ENCODE assay signal across 7 cellular contexts in the genomic region with DNA sequence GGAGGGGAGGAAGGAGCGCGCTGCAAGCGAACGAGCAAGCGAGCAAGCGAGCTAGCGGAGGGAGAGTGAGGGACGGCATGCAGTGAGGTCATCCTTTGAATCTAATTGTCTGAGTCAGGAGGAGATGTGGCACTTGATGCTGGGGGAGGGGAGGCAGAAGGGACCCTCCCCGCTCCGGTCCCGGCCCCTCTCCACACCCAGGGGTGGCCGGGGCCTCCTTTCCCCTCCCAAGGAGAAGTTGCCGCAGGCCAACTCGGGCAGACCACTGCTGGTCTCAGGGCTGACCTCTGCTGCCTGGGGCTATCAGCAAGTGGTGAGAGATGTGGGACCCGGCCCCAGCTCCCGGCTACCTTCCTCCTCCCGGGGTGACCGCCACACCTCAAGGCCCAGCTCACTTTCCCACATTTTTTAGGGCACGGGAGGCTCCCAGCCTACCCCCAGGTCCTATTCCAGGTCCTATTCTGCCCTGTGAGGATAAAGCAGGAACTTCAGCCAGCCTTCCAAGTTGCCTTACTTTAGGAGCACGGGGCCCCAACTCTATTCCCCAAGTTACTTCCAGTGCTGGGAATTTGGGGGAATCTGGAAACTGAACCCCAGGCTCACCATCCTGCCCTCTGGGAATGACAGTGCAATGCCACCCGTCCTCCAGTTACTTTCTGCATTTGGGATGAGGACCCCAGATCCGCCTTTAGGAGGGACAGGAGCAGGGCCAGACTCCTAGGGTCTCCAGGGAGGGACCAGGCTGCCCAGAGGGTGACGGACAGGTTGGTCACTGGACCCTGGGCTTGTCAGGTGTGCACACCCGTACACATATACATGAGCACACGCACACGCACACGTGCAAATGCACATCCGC. TPM values are rescaled to one million over a fixed set of nuclear protein-coding genes. Genes with fewer than 3 reads are reported as not detected.
DNase-seq lines count a peak whose midpoint lies in the region; ATAC-seq, FAIRE-seq and TF ChIP-seq lines count a peak whose summit lies in the region.

No MANE protein-coding gene starts in this region.

- H3K9me3 ChIP-seq in HUES48 (ENCODE audit: control insufficient read depth, insufficient read depth, low read length) (no peaks in the 10 kb centered on the region), hepatocyte (ENCODE audit: low read depth) (no peaks in the 10 kb centered on the region), smooth muscle cell (replicated peaks; ENCODE audit: low read depth) (no peaks in the 10 kb centered on the region)

- no peaks in the 10 kb centered on the region for H3K36me3 ChIP-seq in HUES48 (ENCODE audit: control insufficient read depth, insufficient read depth, low read length)
- no peaks in the 10 kb centered on the region for H3K36me3 ChIP-seq in hepatocyte (replicated peaks; ENCODE audit: insufficient read depth, low read depth)
- no peaks in the 10 kb centered on the region for H3K36me3 ChIP-seq in smooth muscle cell (ENCODE audit: low read depth)

- H3K4me2 ChIP-seq in hepatocyte (peak overlapping the region; percentile 93), smooth muscle cell (peak overlapping the region; percentile 99)

- peaks cover 4% of the 10 kb centered on the region for H3F3A ChIP-seq in smooth muscle cell (ENCODE audit: low read depth)

- H4K20me1 ChIP-seq in hepatocyte (ENCODE audit: insufficient read depth, poor library complexity, severe bottlenecking) (no peaks in the 10 kb centered on the region), smooth muscle cell (ENCODE audit: low read depth) (peaks cover 3% of the 10 kb centered on the region)

- H3K27ac ChIP-seq in HUES48 (ENCODE audit: low read depth, low read length) (peak overlapping the region; percentile 77), hepatocyte (peak overlapping the region; percentile 76), smooth muscle cell (ENCODE audit: low read depth) (peak overlapping the region; percentile 71)

- H3K4me3 Mint-ChIP-seq in activated naive CD8-positive, alpha-beta T cell = peak overlapping the region; percentile 38
- H3K4me3 Mint-ChIP-seq in CD14-positive monocyte = peak overlapping the region in 1 of 2 donors; percentile 67

- intact Hi-C loops in CD14-positive monocyte (cut with micrococcal nuclease) = no loop called here

- peak overlapping the region; percentile 31 for H2AFZ ChIP-seq in hepatocyte
- H2AFZ ChIP-seq in smooth muscle cell (ENCODE audit: low read depth) = peak overlapping the region; percentile 79

- peaks cover 39% of the 10 kb centered on the region for H3K27me3 Mint-ChIP-seq in activated naive CD8-positive, alpha-beta T cell
- peaks cover 62 to 78% (median 66%) of the 10 kb centered on the region in 3 donors for H3K27me3 Mint-ChIP-seq in CD14-positive monocyte (ENCODE audit: low read depth in 3 of 3)

- H3K9me2 ChIP-seq in hepatocyte (replicated peaks; ENCODE audit: insufficient read depth) = no peaks in the 10 kb centered on the region

- TF ChIP-seq POLR2A in GM12892 (IDR thresholded peaks at IDR 0.05; ENCODE audit: low read depth, low read length) = no peak

- H3K9ac ChIP-seq in HUES48 (ENCODE audit: low read depth, low read length) (no peak overlapping the region), smooth muscle cell (ENCODE audit: low read depth) (peak overlapping the region; percentile 71)

- H3K36me3 Mint-ChIP-seq in activated naive CD8-positive, alpha-beta T cell = no peaks in the 10 kb centered on the region
- peaks cover 0 to 1% of the 10 kb centered on the region in 2 donors for H3K36me3 Mint-ChIP-seq in CD14-positive monocyte

- no peak for ATAC-seq in GM21526 (IDR thresholded peaks at IDR 0.05; ENCODE audit: low FRiP score, unreplicated experiment)

- TF ChIP-seq CTCF in hepatocyte (IDR thresholded peaks at IDR 0.05; ENCODE audit: poor library complexity) (no peak), smooth muscle cell (IDR thresholded peaks at IDR 0.05; ENCODE audit: borderline replicate concordance, insufficient read depth, poor library complexity, severe bottlenecking) (no peak), CD14-positive monocyte (IDR thresholded peaks at IDR 0.05) (no peak)

- H3K4me1 ChIP-seq in HUES48 (ENCODE audit: control insufficient read depth, insufficient read depth, low read length) (peaks cover 34% of the 10 kb centered on the region), hepatocyte (ENCODE audit: insufficient read depth) (peaks cover 28% of the 10 kb centered on the region), smooth muscle cell (ENCODE audit: low read depth) (peaks cover 57% of the 10 kb centered on the region)

- peak overlapping the region; percentile 64 for H3K4me3 ChIP-seq in HUES48 (ENCODE audit: low read depth, low read length)
- H3K4me3 ChIP-seq in hepatocyte = peak overlapping the region; percentile 29
- H3K4me3 ChIP-seq in smooth muscle cell = peak overlapping the region; percentile 57

- no peak overlapping the region for H3K27ac Mint-ChIP-seq in activated naive CD8-positive, alpha-beta T cell
- no peak overlapping the region for H3K27ac Mint-ChIP-seq in CD14-positive monocyte

- H3K27me3 ChIP-seq in HUES48 (ENCODE audit: control insufficient read depth, insufficient read depth, low read length) (peaks cover 82% of the 10 kb centered on the region), hepatocyte (peaks cover 66% of the 10 kb centered on the region), smooth muscle cell (ENCODE audit: low read depth) (peaks cover 9% of the 10 kb centered on the region)

- H3K79me2 ChIP-seq in hepatocyte (no peaks in the 10 kb centered on the region), smooth muscle cell (ENCODE audit: low read depth) (peaks cover 28% of the 10 kb centered on the region)

- WGBS in hepatocyte (ENCODE audit: low lambda C conversion rate, missing lambda C conversion rate) = 19% methylated on average over 15 of the region's 28 CpGs
- WGBS in smooth muscle cell (ENCODE audit: low lambda C conversion rate) = 8% methylated on average over 28 of the region's 28 CpGs

- no peak for FAIRE-seq in GM12892 (lab: Jason Lieb, UNC)

- DNase-seq in hepatocyte (ENCODE audit: low spot score) (peak; percentile 75), smooth muscle cell (lab: John Stamatoyannopoulos, UW; ENCODE audit: unreplicated experiment) (no peak), GM12892 (ENCODE audit: insufficient read length) (no peak), CD14-positive monocyte (ENCODE audit: low spot score) (no peak)

- peaks cover 9% of the 10 kb centered on the region for H3K4me1 Mint-ChIP-seq in activated naive CD8-positive, alpha-beta T cell (ENCODE audit: low read depth)
- H3K4me1 Mint-ChIP-seq in CD14-positive monocyte = peaks cover 2% of the 10 kb centered on the region

- H3K9me3 Mint-ChIP-seq in activated naive CD8-positive, alpha-beta T cell (ENCODE audit: low read depth) = no peaks in the 10 kb centered on the region
- peaks cover 0 to 7% (median 2%) of the 10 kb centered on the region in 7 donors for H3K9me3 Mint-ChIP-seq in CD14-positive monocyte

RNA-seq across cellular contexts. Expression of a gene that starts 11.1 kb away (rescaled TPM):
- 2.1 and 4.7 TPM in 2 replicates for total RNA-seq in hepatocyte
- polyA plus RNA-seq in hepatocyte = 7.0 and 7.5 TPM in 2 replicates
- 4.3 and 8.6 TPM in 2 replicates for total RNA-seq in smooth muscle cell
- polyA plus RNA-seq in smooth muscle cell = 16.4 and 17.8 TPM in 2 replicates
- polyA plus RNA-seq in GM12892 (2012; ENCODE audit: missing spikeins) = not detected
- polyA plus RNA-seq in CD14-positive monocyte = not detected

RNA-seq across cellular contexts. Expression of a gene that starts 33.4 kb away (rescaled TPM):
- total RNA-seq in hepatocyte (30.0 and 31.5 TPM in 2 replicates), smooth muscle cell (10.9 and 11.3 TPM in 2 replicates)
- polyA plus RNA-seq in hepatocyte (31.8 and 35.7 TPM in 2 replicates), smooth muscle cell (20.9 and 27.5 TPM in 2 replicates), CD14-positive monocyte (10 to 100 TPM; 39.4 to 42.3 TPM)
- 20.2 TPM for polyA plus RNA-seq in GM12892 (2012; ENCODE audit: missing spikeins)

RNA-seq across cellular contexts. Expression of a gene that starts 41.8 kb away (rescaled TPM):
- total RNA-seq in hepatocyte (60.3 and 75.0 TPM in 2 replicates), smooth muscle cell (76.4 and 87.6 TPM in 2 replicates)
- polyA plus RNA-seq in hepatocyte (83.1 and 114 TPM in 2 replicates), smooth muscle cell (142 and 164 TPM in 2 replicates), CD14-positive monocyte (100 to 1,000 TPM; 143 to 174 TPM)
- 92.0 TPM for polyA plus RNA-seq in GM12892 (2012; ENCODE audit: missing spikeins)

RNA-seq across cellular contexts. Expression of a gene that starts 50.4 kb away (rescaled TPM):
- 0.27 TPM in 1 of 2 replicates, not detected in the other for total RNA-seq in hepatocyte
- polyA plus RNA-seq in hepatocyte = 0.21 TPM in 1 of 2 replicates, not detected in the other
- not detected in 2 replicates for total RNA-seq in smooth muscle cell
- 0.40 and 0.45 TPM in 2 replicates for polyA plus RNA-seq in smooth muscle cell
- polyA plus RNA-seq in GM12892 (2012; ENCODE audit: missing spikeins) = not detected
- not detected for polyA plus RNA-seq in CD14-positive monocyte

RNA-seq across cellular contexts. Expression of a gene that starts 55.7 kb away (rescaled TPM):
- total RNA-seq in hepatocyte (1.5 and 1.6 TPM in 2 replicates), smooth muscle cell (not detected in 2 replicates)
- polyA plus RNA-seq in hepatocyte (5.3 and 9.4 TPM in 2 replicates), smooth muscle cell (0.97 and 1.7 TPM in 2 replicates), CD14-positive monocyte (1 to 10 TPM; 2.3 to 3.2 TPM)
- polyA plus RNA-seq in GM12892 (2012; ENCODE audit: missing spikeins) = not detected
